ENCODE assay signal across 1 cellular context in genomic region chr3:126179825-126180476, GRCh38.
TF ChIP-seq lines count a peak whose summit lies in the region.

No MANE protein-coding gene starts in this region.

TF ChIP-seq in HepG2, 621 proteins besides CTCF, POLR2A, EP300 and RAD21 (continued from another document and continues in another):
- TF ChIP-seq RFX3 (CRISPR knock-in tag; IDR thresholded peaks at IDR 0.05), result no peak
- TF ChIP-seq ZNF256 (CRISPR knock-in tag; conservative IDR thresholded peaks at IDR 0.05), result no peak
- no peak for TF ChIP-seq NCOR1 (IDR thresholded peaks at IDR 0.05; ENCODE audit: borderline replicate concordance, low read length)
- 0 out of 2 replicates have a peak, but pooled peaks have one; percentile 20 for TF ChIP-seq MEIS2 (CRISPR knock-in tag; IDR thresholded peaks at IDR 0.05)
- no peak for TF ChIP-seq GATAD2A (CRISPR knock-in tag; IDR thresholded peaks at IDR 0.05)
- TF ChIP-seq MBD4 (IDR thresholded peaks at IDR 0.05; ENCODE audit: borderline replicate concordance, low read length), result no peak
- no peak for TF ChIP-seq THYN1 (CRISPR knock-in tag; IDR thresholded peaks at IDR 0.05; ENCODE audit: borderline replicate concordance, low read depth)
- TF ChIP-seq ZNF318 (CRISPR knock-in tag; IDR thresholded peaks at IDR 0.05), result no peak
- TF ChIP-seq ZFP82 (CRISPR knock-in tag; IDR thresholded peaks at IDR 0.05; ENCODE audit: borderline replicate concordance), result no peak
- TF ChIP-seq ZEB1 (IDR thresholded peaks at IDR 0.05; ENCODE audit: insufficient replicate concordance, low read depth), result peak; percentile 22
- TF ChIP-seq ZNF543 (CRISPR knock-in tag; IDR thresholded peaks at IDR 0.05), result no peak
- no peak for TF ChIP-seq TRAFD1 (CRISPR knock-in tag; IDR thresholded peaks at IDR 0.05; ENCODE audit: borderline replicate concordance)
- peak; percentile 7; the same call in 1 of the 2 replicates for TF ChIP-seq CREB1 (IDR thresholded peaks at IDR 0.05)
- no peak for TF ChIP-seq CREB1 (CRISPR knock-in tag; IDR thresholded peaks at IDR 0.05)
- peak; percentile 60; the same call in 1 of the 2 replicates for TF ChIP-seq KDM5A (IDR thresholded peaks at IDR 0.05; ENCODE audit: borderline replicate concordance, low read length)
- TF ChIP-seq ZBTB1 (CRISPR knock-in tag; IDR thresholded peaks at IDR 0.05; ENCODE audit: borderline replicate concordance), result no peak
- peak; percentile 75 for TF ChIP-seq MAX (IDR thresholded peaks at IDR 0.05)
- TF ChIP-seq SUZ12 (IDR thresholded peaks at IDR 0.05; ENCODE audit: low read depth, low read length), result no peak
- no peak for TF ChIP-seq JUN (CRISPR knock-in tag; IDR thresholded peaks at IDR 0.05)
- no peak for TF ChIP-seq ZNF275 (CRISPR knock-in tag; IDR thresholded peaks at IDR 0.05; ENCODE audit: borderline replicate concordance)
- no peak for TF ChIP-seq MXD4 (CRISPR knock-in tag; IDR thresholded peaks at IDR 0.05)
- peak; percentile 50; the same call in 1 of the 2 replicates for TF ChIP-seq CREB3 (CRISPR knock-in tag; IDR thresholded peaks at IDR 0.05)
- TF ChIP-seq ZBTB4 (CRISPR knock-in tag; IDR thresholded peaks at IDR 0.05; ENCODE audit: borderline replicate concordance), result no peak
- 0 out of 2 replicates have a peak, but pooled peaks have one; percentile 5 for TF ChIP-seq AKNA (CRISPR knock-in tag; IDR thresholded peaks at IDR 0.05; ENCODE audit: borderline replicate concordance)
- peak; percentile 49; the same call in 1 of the 2 replicates for TF ChIP-seq IKZF5 (CRISPR knock-in tag; IDR thresholded peaks at IDR 0.05)
- TF ChIP-seq IRF1 (CRISPR knock-in tag; IDR thresholded peaks at IDR 0.05; ENCODE audit: low read depth), result 0 out of 2 replicates have a peak, but pooled peaks have one; percentile 53
- TF ChIP-seq ZNF672 (CRISPR knock-in tag; IDR thresholded peaks at IDR 0.05), result no peak
- 0 out of 2 replicates have a peak, but pooled peaks have one; percentile 11 for TF ChIP-seq ONECUT2 (CRISPR knock-in tag; IDR thresholded peaks at IDR 0.05)
- TF ChIP-seq MLX (CRISPR knock-in tag; IDR thresholded peaks at IDR 0.05), result no peak
- TF ChIP-seq ZNF563 (CRISPR knock-in tag; IDR thresholded peaks at IDR 0.05), result peak; percentile 20; the same call in 1 of the 2 replicates
- TF ChIP-seq KLF15 (CRISPR knock-in tag; IDR thresholded peaks at IDR 0.05; ENCODE audit: borderline replicate concordance), result no peak; the same call in 1 of the 2 replicates
